Comparison of ENCODE assay signal across 8 cellular contexts in genomic region chr12:54723653-54724256, GRCh38.
DNase-seq lines count a peak whose midpoint lies in the region; ATAC-seq and TF ChIP-seq lines count a peak whose summit lies in the region.

No MANE protein-coding gene starts in this region.

- TF ChIP-seq CTCF in 22Rv1 (IDR thresholded peaks at IDR 0.05) (peak; percentile 97), WERI-Rb-1 (IDR thresholded peaks at IDR 0.05; ENCODE audit: low read depth, low read length) (peak; percentile 54; the same call in 1 of the 2 replicates), gastrocnemius medialis (IDR thresholded peaks at IDR 0.05 in 4 of 5, conservative IDR thresholded peaks at IDR 0.05 in 1 of 5) (peak in 1 of 5 experiments; percentile 20)

- H3K4me3 ChIP-seq in WERI-Rb-1 (ENCODE audit: low read depth, low read length) (no peak overlapping the region), gastrocnemius medialis (no peak overlapping the region)

- H3K27me3 ChIP-seq in WERI-Rb-1 (ENCODE audit: insufficient read depth, low read depth, severe bottlenecking): peaks cover 34% of the 10 kb centered on the region
- peaks cover 0 to 2% (median 0%) of the 10 kb centered on the region in 3 donors for H3K27me3 ChIP-seq in gastrocnemius medialis

- H3K27ac ChIP-seq in 22Rv1 (no peak overlapping the region), WERI-Rb-1 (no peak overlapping the region), gastrocnemius medialis (no peak overlapping the region)

- in situ Hi-C loops in gastrocnemius medialis (cut with MboI; ENCODE audit: low sequenced_read_pairs in 4 of 4): no loop called here

- intact Hi-C loops in gastrocnemius medialis (cut with DNase I; ENCODE audit: low total_unique reads): no loop called here

- DNase-seq in ELR (ENCODE audit: low read depth) (peak; percentile 46), WERI-Rb-1 (no peak), iris pigment epithelial cell (ENCODE audit: low read depth) (peak; percentile 4), gastrocnemius medialis (no peak), COLO668 (lab: John Stamatoyannopoulos, UW; ENCODE audit: unreplicated experiment) (no peak)
- no peak for DNase-seq in stimulated activated CD8-positive, alpha-beta memory T cell treated with anti-CD3 and anti-CD28 coated beads, Interleukin-4, amount 100 ng/mL, for 48 hours

- H3K36me3 ChIP-seq in WERI-Rb-1 (no peaks in the 10 kb centered on the region), gastrocnemius medialis (no peaks in the 10 kb centered on the region)

- no peak for TF ChIP-seq POLR2A in gastrocnemius medialis (IDR thresholded peaks at IDR 0.05)

- H3K9me3 ChIP-seq in WERI-Rb-1 (ENCODE audit: severe bottlenecking): peaks cover 5% of the 10 kb centered on the region
- H3K9me3 ChIP-seq in gastrocnemius medialis: no peaks in the 10 kb centered on the region

- H3K4me1 ChIP-seq in gastrocnemius medialis: no peaks in the 10 kb centered on the region

- peak; percentile 72 for ATAC-seq in HG03354 (IDR thresholded peaks at IDR 0.05; ENCODE audit: poor library complexity, severe bottlenecking, unreplicated experiment)
- ATAC-seq in gastrocnemius medialis: no peak

Comparison
In these comparisons a context has a peak if more than half of its experiments do, and no peak if none do; other contexts are left out.
1. DNase-seq: peak in ELR (single experiment) and iris pigment epithelial cell (single experiment); none in WERI-Rb-1 (single experiment), gastrocnemius medialis (0 of 2), stimulated activated CD8-positive, alpha-beta memory T cell treated with anti-CD3 and anti-CD28 coated beads, Interleukin-4, amount 100 ng/mL, for 48 hours (single experiment) and COLO668 (single experiment).